In the genomic region with DNA sequence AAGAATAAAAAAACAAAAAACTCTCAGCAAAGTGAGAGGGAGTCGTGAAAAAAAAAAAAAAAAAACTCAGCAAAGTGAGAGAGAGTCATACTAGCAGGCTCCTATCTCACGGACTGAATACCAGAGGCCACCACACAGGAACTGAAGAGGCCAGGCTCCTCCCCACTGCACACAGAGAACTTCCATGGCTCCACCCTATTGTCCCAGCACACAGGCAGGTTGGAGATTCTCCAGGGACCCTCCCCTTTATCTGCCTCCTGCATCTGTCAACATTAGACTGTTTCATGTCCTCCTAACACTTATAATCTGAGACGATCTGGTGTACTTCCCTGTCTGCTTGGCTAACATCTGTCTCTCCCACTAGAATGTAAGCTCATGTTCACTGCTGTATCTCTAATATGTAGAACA, we compare ENCODE assay signal across 13 cellular contexts. TPM values are rescaled to one million over a fixed set of nuclear protein-coding genes. Genes with fewer than 3 reads are reported as not detected.
A peak's percentile ranks its signal among the peaks of the same experiment; 100 is the strongest.
DNase-seq lines count a peak whose midpoint lies in the region; ATAC-seq and TF ChIP-seq lines count a peak whose summit lies in the region.
"Had no signal": no experiment of that assay in that cellular context is flagged by ENCODE, and none has a peak within 500 bp of the region (broad histone marks: within the 10 kb centered on the region; RNA-seq: fewer than 3 reads in every experiment).

No MANE protein-coding gene starts in this region.

- peak overlapping the region; percentile 20 for H2AFZ ChIP-seq in osteoblast (ENCODE audit: low read length)

- H3K36me3 ChIP-seq in osteoblast (ENCODE audit: insufficient read depth, low read length) = no peaks in the 10 kb centered on the region

- H4K20me1 ChIP-seq in osteoblast (ENCODE audit: insufficient read depth, low read length) = no peaks in the 10 kb centered on the region

- no peaks in the 10 kb centered on the region for H3K79me2 ChIP-seq in osteoblast (ENCODE audit: insufficient read depth, low read length)

- H3K27me3 Mint-ChIP-seq in HFFc6 (ENCODE audit: insufficient read depth) = no peaks in the 10 kb centered on the region

- peaks cover 8% of the 10 kb centered on the region; the same call in 1 of the 2 replicates for H3K36me3 Mint-ChIP-seq in HFFc6 (ENCODE audit: low read depth)

- no peak for TF ChIP-seq CTCF in HFFc6 (IDR thresholded peaks at IDR 0.05)
- TF ChIP-seq CTCF in fibroblast of villous mesenchyme (IDR thresholded peaks at IDR 0.05; ENCODE audit: insufficient read depth, low read depth, low read length) = no peak
- no peak for TF ChIP-seq CTCF in osteoblast (IDR thresholded peaks at IDR 0.05; ENCODE audit: extremely low read depth, low read depth, low read length)

- no peak overlapping the region for H3K4me2 ChIP-seq in osteoblast (ENCODE audit: insufficient read depth, low read length)

- H3K9me3 Mint-ChIP-seq in HFFc6 = no peaks in the 10 kb centered on the region; the same call in 1 of the 2 replicates

- no peak overlapping the region for H3K27ac ChIP-seq in osteoblast (ENCODE audit: low read depth, low read length)
- H3K27ac ChIP-seq: VCaP had no signal

- no peaks in the 10 kb centered on the region for H3K27me3 ChIP-seq in osteoblast (ENCODE audit: insufficient read depth, low read length)

- peak overlapping the region; percentile 5; the same call in 1 of the 2 replicates for H3K4me3 Mint-ChIP-seq in HFFc6
- H3K4me3 Mint-ChIP-seq: stimulated activated naive CD8-positive, alpha-beta T cell treated with anti-CD3 and anti-CD28 coated beads, Interleukin-15, amount 100 ng/mL, for 72 hours had no signal

- no peak overlapping the region for H3K4me3 ChIP-seq in fibroblast of villous mesenchyme (ENCODE audit: low read depth, low read length)
- no peak overlapping the region for H3K4me3 ChIP-seq in osteoblast (ENCODE audit: insufficient read depth, low read length)

- DNase-seq in HFFc6 (peak; percentile 64), SK-N-DZ (ENCODE audit: low spot score) (peak; percentile 91), fibroblast of villous mesenchyme (ENCODE audit: low read depth) (peak; percentile 85), osteoblast (ENCODE audit: insufficient read length, low spot score, missing footprints) (peak; percentile 19), iPS-NIHi7 (ENCODE audit: extremely low spot score) (no peak), GF-D8 (lab: John Stamatoyannopoulos, UW) (no peak)
- DNase-seq: activated T-cell treated with anti-CD3 and anti-CD28 coated beads for 4 hours; DMS153; kidney glomerular epithelial cell; NCI-H187; stimulated activated naive CD8-positive, alpha-beta T cell treated with anti-CD3 and anti-CD28 coated beads, Interleukin-15, amount 100 ng/mL, for 72 hours had no signal

- no peaks in the 10 kb centered on the region for H3K4me1 ChIP-seq in osteoblast (ENCODE audit: insufficient read depth, low read length)

- H3K9me3 ChIP-seq in osteoblast (ENCODE audit: low read depth, low read length) = no peaks in the 10 kb centered on the region

- peaks cover 47% of the 10 kb centered on the region for H3K4me1 Mint-ChIP-seq in HFFc6 (ENCODE audit: low read depth)
- H3K4me1 Mint-ChIP-seq: stimulated activated naive CD8-positive, alpha-beta T cell treated with anti-CD3 and anti-CD28 coated beads, Interleukin-15, amount 100 ng/mL, for 72 hours had no signal

- H3K27ac Mint-ChIP-seq in HFFc6 = peak overlapping the region; percentile 43; the same call in 1 of the 2 replicates

- no peak for ATAC-seq in GM21423 (IDR thresholded peaks at IDR 0.05; ENCODE audit: unreplicated experiment)
- ATAC-seq: stimulated activated naive CD8-positive, alpha-beta T cell treated with anti-CD3 and anti-CD28 coated beads, Interleukin-15, amount 100 ng/mL, for 72 hours had no signal

RNA-seq across cellular contexts. Expression of a gene that starts 37.0 kb away (rescaled TPM):
- 100 to 1,000 TPM; 140 to 181 (median 150) TPM for total RNA-seq in HFFc6 (2021; fragmentation: NEBNext Ultra II Directional; extraction: Animal tissue kit (Norgen Biotek cat#: 25700))
- polyA plus RNA-seq in SK-N-DZ (2014; cell fraction: cytosol; rRNA removed) = 16.3 and 29.6 TPM in 2 replicates
- 22.1 and 57.0 TPM in 2 replicates for polyA plus RNA-seq in SK-N-DZ (2014; cell fraction: nucleus; rRNA removed)
- total RNA-seq in fibroblast of villous mesenchyme = 110 and 125 TPM in 2 replicates
- 30.6 and 36.2 TPM in 2 replicates for total RNA-seq in osteoblast

Comparison
In these comparisons a context has a peak if more than half of its experiments do, and no peak if none do; other contexts are left out.
1. DNase-seq: peak in HFFc6 (single experiment), SK-N-DZ (single experiment), fibroblast of villous mesenchyme (single experiment) and osteoblast (single experiment); none in iPS-NIHi7 (single experiment) and GF-D8 (single experiment).